Comparison of ENCODE assay signal across 9 cellular contexts in the genomic region with DNA sequence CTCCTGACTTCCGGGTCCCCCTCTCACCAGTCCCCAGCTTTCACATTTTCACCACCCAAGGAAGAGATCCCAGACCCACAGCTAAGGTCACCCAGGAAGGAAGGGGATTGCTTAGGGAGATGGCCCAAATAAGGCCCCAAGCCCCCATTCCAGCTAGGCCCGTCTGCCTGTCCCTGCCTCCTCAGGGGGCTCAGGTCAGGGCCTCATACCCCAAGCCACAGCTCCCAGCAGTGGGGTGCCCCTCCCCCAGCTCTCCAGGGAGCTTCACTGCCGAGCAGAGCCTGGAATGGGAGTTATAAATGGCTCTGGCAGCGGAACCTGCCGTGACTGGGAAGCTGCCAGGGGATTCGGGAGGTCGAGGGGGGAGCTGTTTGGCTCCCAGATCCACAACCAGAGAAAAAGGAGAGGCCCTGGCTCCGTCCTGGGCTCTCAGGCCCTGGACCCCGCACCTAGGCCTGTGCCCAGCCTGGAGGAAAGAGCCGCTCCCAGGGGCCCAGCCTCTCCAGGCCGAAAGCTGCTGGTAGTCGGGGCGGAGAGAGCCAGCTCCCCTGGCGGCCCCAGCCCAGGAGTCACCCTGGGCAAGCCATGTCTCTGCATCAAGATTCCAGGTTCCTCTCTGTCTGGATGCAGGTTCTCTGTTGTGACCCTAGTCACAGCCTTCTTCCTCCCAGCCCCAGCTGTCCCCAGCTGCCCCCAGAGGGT. TPM values are rescaled to one million over a fixed set of nuclear protein-coding genes. Genes with fewer than 3 reads are reported as not detected.
DNase-seq lines count a peak whose midpoint lies in the region; ATAC-seq and TF ChIP-seq lines count a peak whose summit lies in the region.
"Had no signal": no experiment of that assay in that cellular context is flagged by ENCODE, and none has a peak within 500 bp of the region (broad histone marks: within the 10 kb centered on the region; RNA-seq: fewer than 3 reads in every experiment).

No MANE protein-coding gene starts in this region.

- no peak overlapping the region for H3K4me3 Mint-ChIP-seq in natural killer cell
- H3K4me3 Mint-ChIP-seq: central memory CD8-positive, alpha-beta T cell had no signal

- H2BK12ac ChIP-seq in trophoblast cell (ENCODE audit: low read length), result peak overlapping the region; percentile 19

- H3K4me1 ChIP-seq in SJCRH30 (peaks cover 51% of the 10 kb centered on the region), trophoblast cell (ENCODE audit: control insufficient read depth in 1 of 2, insufficient read depth in 2 of 2, low read length in 2 of 2) (peaks cover 15 to 16% of the 10 kb centered on the region in 2 experiments)

- H3K9ac ChIP-seq in trophoblast cell (ENCODE audit: low read length), result no peak overlapping the region

- H3K4me2 ChIP-seq in trophoblast cell (ENCODE audit: low read length), result no peak overlapping the region

- no peaks in the 10 kb centered on the region for H3K36me3 ChIP-seq in SJCRH30
- H3K36me3 ChIP-seq in trophoblast cell (ENCODE audit: control insufficient read depth in 1 of 2, insufficient read depth in 2 of 2, low read length in 2 of 2), result no peaks in the 10 kb centered on the region

- in situ Hi-C loops in Caki2 (cut with HindIII; ENCODE audit: low pct_unique_long_range_greater_than_20kb, low sequenced_read_pairs), result no loop called here

- H4K12ac ChIP-seq in trophoblast cell (ENCODE audit: low read depth, low read length), result no peak overlapping the region

- H3K23ac ChIP-seq in trophoblast cell (ENCODE audit: low read length), result no peak overlapping the region

- no CpG with 5 or more reads among the region's 14 CpGs for WGBS in trophoblast cell (ENCODE audit: extremely low coverage, insufficient coverage, insufficient read length)

- peaks cover 0 to 10% of the 10 kb centered on the region in 2 donors for H3K4me1 Mint-ChIP-seq in natural killer cell

- H3K27me3 ChIP-seq in SJCRH30 (no peaks in the 10 kb centered on the region), trophoblast cell (ENCODE audit: insufficient read depth, low read length) (no peaks in the 10 kb centered on the region)

- no peak overlapping the region for H2AFZ ChIP-seq in trophoblast cell (ENCODE audit: insufficient read depth, low read length, poor library complexity)

- H3K27me3 Mint-ChIP-seq in natural killer cell (ENCODE audit: low read depth in 2 of 2), result peaks cover 0 to 2% of the 10 kb centered on the region in 2 donors
- H3K27me3 Mint-ChIP-seq: central memory CD8-positive, alpha-beta T cell had no signal

- H3K4me3 ChIP-seq in SJCRH30 (peak overlapping the region; percentile 56), fibroblast of villous mesenchyme (ENCODE audit: low read depth, low read length) (peak overlapping the region; percentile 57), trophoblast cell (ENCODE audit: low read depth, low read length) (no peak overlapping the region)

- H3K4ac ChIP-seq in trophoblast cell (ENCODE audit: low read depth, low read length), result no peak overlapping the region

- DNase-seq in Caki2 (ENCODE audit: low read depth) (peak; percentile 53), SJCRH30 (peak; percentile 65 to 68), fibroblast of villous mesenchyme (ENCODE audit: low read depth) (peak; percentile 69), trophoblast cell (peak; percentile 63 to 73), GDM1 (lab: John Stamatoyannopoulos, UW) (no peak), natural killer cell (no peak)
- DNase-seq in stimulated activated CD4-positive, alpha-beta T cell treated with anti-CD3 and anti-CD28 coated beads, Interleukin-4, amount 100 ng/mL, for 1 hour, result no peak
- DNase-seq in activated CD4-positive, CD25-positive, alpha-beta regulatory T cell (lab: John Stamatoyannopoulos, UW), result no peak

- no peak overlapping the region for H3K27ac Mint-ChIP-seq in natural killer cell

- no peaks in the 10 kb centered on the region for H3K36me3 Mint-ChIP-seq in natural killer cell

- H3K27ac ChIP-seq in SJCRH30 (peak overlapping the region; percentile 91), trophoblast cell (ENCODE audit: low read depth, low read length) (no peak overlapping the region)

- no peak overlapping the region for H2BK5ac ChIP-seq in trophoblast cell (ENCODE audit: low read depth, low read length, poor library complexity)

- intact Hi-C loops in natural killer cell (cut with micrococcal nuclease), result no loop called here

- H3K9me3 Mint-ChIP-seq in natural killer cell, result no peaks in the 10 kb centered on the region
- H3K9me3 Mint-ChIP-seq: central memory CD8-positive, alpha-beta T cell had no signal

- peaks cover 11% of the 10 kb centered on the region for H3K79me1 ChIP-seq in trophoblast cell (ENCODE audit: low read length)

- H3K9me3 ChIP-seq in SJCRH30 (replicated peaks) (no peaks in the 10 kb centered on the region), trophoblast cell (ENCODE audit: insufficient read depth, low read depth, low read length) (no peaks in the 10 kb centered on the region)

- TF ChIP-seq CTCF in fibroblast of villous mesenchyme (IDR thresholded peaks at IDR 0.05; ENCODE audit: insufficient read depth, low read depth, low read length) (no peak), natural killer cell (IDR thresholded peaks at IDR 0.05) (no peak)

- ATAC-seq in natural killer cell, result no peak

- H3K18ac ChIP-seq in trophoblast cell (ENCODE audit: low read length), result no peak overlapping the region

- H3K14ac ChIP-seq in trophoblast cell (ENCODE audit: low read length), result peak overlapping the region; percentile 29

- H2AK5ac ChIP-seq in trophoblast cell (ENCODE audit: low read length), result peak overlapping the region; percentile 22

- peak overlapping the region; percentile 8 for H2BK120ac ChIP-seq in trophoblast cell (ENCODE audit: insufficient read depth, low read length, poor library complexity)

- H4K91ac ChIP-seq in trophoblast cell (ENCODE audit: low read depth, low read length), result peak overlapping the region; percentile 9

- H4K8ac ChIP-seq in trophoblast cell (ENCODE audit: low read depth, low read length), result peak overlapping the region; percentile 19

- H3K79me2 ChIP-seq in trophoblast cell (ENCODE audit: control insufficient read depth, insufficient read depth, low read length, poor library complexity), result no peaks in the 10 kb centered on the region

RNA-seq across cellular contexts. Expression of gene CCDC9B, which starts 0.6 kb away (rescaled TPM):
- 10.1 and 35.3 TPM in 2 replicates for total RNA-seq in Caki2 (2014; rRNA removed; shearing (Covaris generic); ENCODE audit: low replicate concordance)
- total RNA-seq in SJCRH30 (2014; rRNA removed; shearing (Covaris generic)), result 2.4 and 3.2 TPM in 2 replicates
- total RNA-seq in fibroblast of villous mesenchyme (35.4 and 40.3 TPM in 2 replicates), natural killer cell (1 to 10 TPM; 4.4 to 5.3 (median 4.7) TPM)
- polyA plus RNA-seq in trophoblast cell (2013), result 0.15 and 0.31 TPM in 2 replicates

RNA-seq across cellular contexts. Expression of gene PHGR1, which starts 10.6 kb away (rescaled TPM):
- total RNA-seq in Caki2 (2014; rRNA removed; shearing (Covaris generic); ENCODE audit: low replicate concordance), result not detected in 2 replicates
- not detected in 2 replicates for total RNA-seq in SJCRH30 (2014; rRNA removed; shearing (Covaris generic))
- total RNA-seq in fibroblast of villous mesenchyme, result not detected in 2 replicates
- not detected in 2 replicates for polyA plus RNA-seq in trophoblast cell (2013)
- total RNA-seq in natural killer cell, result not detected

RNA-seq across cellular contexts. Expression of gene INAFM2, which starts 16.7 kb away (rescaled TPM):
- total RNA-seq in Caki2 (2014; rRNA removed; shearing (Covaris generic); ENCODE audit: low replicate concordance), result 2.6 and 4.6 TPM in 2 replicates
- 23.4 and 24.1 TPM in 2 replicates for total RNA-seq in SJCRH30 (2014; rRNA removed; shearing (Covaris generic))
- total RNA-seq in fibroblast of villous mesenchyme (11.9 and 16.8 TPM in 2 replicates), natural killer cell (10 to 100 TPM; 14.0 to 21.7 (median 15.1) TPM)
- polyA plus RNA-seq in trophoblast cell (2013), result 35.8 and 37.5 TPM in 2 replicates

RNA-seq across cellular contexts. Expression of gene DISP2, which starts 17.8 kb away (rescaled TPM):
- total RNA-seq in Caki2 (2014; rRNA removed; shearing (Covaris generic); ENCODE audit: low replicate concordance), result under 0.01 TPM in 1 of 2 replicates, not detected in the other
- 0.22 and 0.38 TPM in 2 replicates for total RNA-seq in SJCRH30 (2014; rRNA removed; shearing (Covaris generic))
- total RNA-seq in fibroblast of villous mesenchyme (under 0.01 TPM in 2 replicates), natural killer cell (1 to 10 TPM in 1 of 3 donors, under 1 TPM in 2; 0.20 to 1.0 (median 0.26) TPM)
- 0.34 and 0.35 TPM in 2 replicates for polyA plus RNA-seq in trophoblast cell (2013)

RNA-seq across cellular contexts. Expression of gene PLCB2, which starts 32.5 kb away (rescaled TPM):
- total RNA-seq in Caki2 (2014; rRNA removed; shearing (Covaris generic); ENCODE audit: low replicate concordance), result not detected in 2 replicates
- total RNA-seq in SJCRH30 (2014; rRNA removed; shearing (Covaris generic)), result 2.0 and 2.9 TPM in 2 replicates
- total RNA-seq in fibroblast of villous mesenchyme (0.43 and 0.64 TPM in 2 replicates), natural killer cell (100 to 1,000 TPM; 345 to 440 (median 432) TPM)
- 1.1 and 1.5 TPM in 2 replicates for polyA plus RNA-seq in trophoblast cell (2013)

Comparison
In these comparisons a context has a peak if more than half of its experiments do, and no peak if none do; other contexts are left out.
1. DNase-seq: peak in Caki2 (single experiment), SJCRH30 (2 of 2), fibroblast of villous mesenchyme (single experiment) and trophoblast cell (2 of 2); none in GDM1 (single experiment), natural killer cell (single experiment), stimulated activated CD4-positive, alpha-beta T cell treated with anti-CD3 and anti-CD28 coated beads, Interleukin-4, amount 100 ng/mL, for 1 hour (single experiment) and activated CD4-positive, CD25-positive, alpha-beta regulatory T cell (0 of 4).